In the genomic region with DNA sequence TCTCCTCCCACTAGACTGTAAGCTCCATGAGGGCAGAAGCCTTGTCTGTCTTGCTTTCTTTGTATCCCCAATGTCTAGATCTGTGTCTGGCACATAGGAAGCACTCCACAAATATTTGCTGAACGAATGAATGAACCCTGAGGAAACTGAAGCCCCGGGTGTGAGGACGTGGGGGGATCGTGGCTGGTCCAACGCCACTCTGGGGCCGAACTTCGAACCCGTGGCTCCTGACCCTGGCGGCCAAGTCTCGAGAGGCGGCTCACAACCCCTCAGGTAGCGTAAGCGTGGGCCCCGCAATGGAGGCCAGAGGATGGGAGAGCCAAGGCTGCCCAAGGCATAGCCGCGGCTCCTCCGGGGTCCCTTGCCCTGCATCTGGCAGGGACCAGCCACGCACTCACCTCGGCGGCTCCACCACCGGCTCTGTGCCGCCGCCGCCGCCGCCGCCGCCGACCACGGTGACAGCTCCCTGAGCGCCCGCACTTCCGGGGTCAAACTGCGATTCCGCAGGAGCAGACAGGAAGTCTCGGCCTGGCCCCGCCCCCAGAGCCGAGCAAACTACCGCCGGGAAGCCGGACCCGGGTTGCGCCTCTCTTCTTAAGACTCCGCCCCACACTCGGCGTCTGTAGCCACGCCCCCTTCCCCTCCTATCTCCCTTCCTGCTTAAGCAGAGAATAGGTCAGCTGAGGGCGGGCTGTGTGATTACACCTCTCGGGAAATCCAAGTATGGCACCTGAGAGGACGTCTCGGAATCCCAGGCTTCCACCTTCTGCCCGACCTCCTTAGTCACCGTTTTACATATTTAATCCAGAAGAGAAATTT, we compare ENCODE assay signal across 8 cellular contexts. TPM values are rescaled to one million over a fixed set of nuclear protein-coding genes. Genes with fewer than 3 reads are reported as not detected.
DNase-seq lines count a peak whose midpoint lies in the region; ATAC-seq, FAIRE-seq and TF ChIP-seq lines count a peak whose summit lies in the region.

A gene with protein sequence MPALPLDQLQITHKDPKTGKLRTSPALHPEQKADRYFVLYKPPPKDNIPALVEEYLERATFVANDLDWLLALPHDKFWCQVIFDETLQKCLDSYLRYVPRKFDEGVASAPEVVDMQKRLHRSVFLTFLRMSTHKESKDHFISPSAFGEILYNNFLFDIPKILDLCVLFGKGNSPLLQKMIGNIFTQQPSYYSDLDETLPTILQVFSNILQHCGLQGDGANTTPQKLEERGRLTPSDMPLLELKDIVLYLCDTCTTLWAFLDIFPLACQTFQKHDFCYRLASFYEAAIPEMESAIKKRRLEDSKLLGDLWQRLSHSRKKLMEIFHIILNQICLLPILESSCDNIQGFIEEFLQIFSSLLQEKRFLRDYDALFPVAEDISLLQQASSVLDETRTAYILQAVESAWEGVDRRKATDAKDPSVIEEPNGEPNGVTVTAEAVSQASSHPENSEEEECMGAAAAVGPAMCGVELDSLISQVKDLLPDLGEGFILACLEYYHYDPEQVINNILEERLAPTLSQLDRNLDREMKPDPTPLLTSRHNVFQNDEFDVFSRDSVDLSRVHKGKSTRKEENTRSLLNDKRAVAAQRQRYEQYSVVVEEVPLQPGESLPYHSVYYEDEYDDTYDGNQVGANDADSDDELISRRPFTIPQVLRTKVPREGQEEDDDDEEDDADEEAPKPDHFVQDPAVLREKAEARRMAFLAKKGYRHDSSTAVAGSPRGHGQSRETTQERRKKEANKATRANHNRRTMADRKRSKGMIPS (minus strand): TSS at position 495 of the 819 bp plus-strand sequence. CDS start 5,949 bp downstream, outside the sequence.

- no peaks in the 10 kb centered on the region for H3K9me3 ChIP-seq in Loucy (ENCODE audit: insufficient read depth, low read depth, low read length)

- no peak for FAIRE-seq in H54 (lab: Jason Lieb, UNC)

- H3K36me3 ChIP-seq in Loucy (ENCODE audit: insufficient read depth, low read length), result no peaks in the 10 kb centered on the region; the same call in 1 of the 2 replicates

- intact Hi-C loops in natural killer cell (cut with micrococcal nuclease), result loop anchor here (1.0 kb wide), 2 partner anchors 45 to 167 kb away; a partner anchor contains a TSS

- H3K79me2 ChIP-seq in Loucy (ENCODE audit: insufficient read depth, low read length), result peaks cover 29% of the 10 kb centered on the region

- TF ChIP-seq CTCF in Loucy (conservative IDR thresholded peaks at IDR 0.05; ENCODE audit: low read length), result no peak
- TF ChIP-seq CTCF in natural killer cell (IDR thresholded peaks at IDR 0.05), result no peak

- peak within 1 kb of the TSS; percentile 96 for H3K4me3 Mint-ChIP-seq in natural killer cell

- DNase-seq in EL, result peak; percentile 98
- peak; percentile 81 for DNase-seq in H54 (ENCODE audit: insufficient read length, low spot score)
- peak; percentile 99 for DNase-seq in activated effector memory CD4-positive, alpha-beta T cell treated with Interleukin-2 at 50 U/mL for 16 hours
- peak; percentile 94 for DNase-seq in fibroblast of peridontal ligament (ENCODE audit: extremely low read depth)
- DNase-seq in natural killer cell, result peak; percentile 96
- peak; percentile 99 for DNase-seq in stimulated activated naive CD4-positive, alpha-beta T cell treated with Interleukin-2 at 50 U/mL for 16 hours (lab: John Stamatoyannopoulos, UW)

- H3K4me3 ChIP-seq in Loucy (ENCODE audit: low read length, poor library complexity, severe bottlenecking), result peak within 1 kb of the TSS; percentile 89

- peak within 1 kb of the TSS; percentile 73 for H3K9ac ChIP-seq in Loucy (ENCODE audit: low read depth, low read length, poor library complexity, severe bottlenecking)

- no peaks in the 10 kb centered on the region for H3K9me2 ChIP-seq in Loucy (replicated peaks; ENCODE audit: low read depth, low read length)

- peak within 1 kb of the TSS; percentile 84 for H2AFZ ChIP-seq in Loucy (ENCODE audit: low read length)

- no peaks in the 10 kb centered on the region for H3K27me3 ChIP-seq in Loucy (ENCODE audit: insufficient read depth, low read length, poor library complexity, severe bottlenecking)

- TF ChIP-seq POLR2A in H54 (IDR thresholded peaks at IDR 0.05; ENCODE audit: low read depth, low read length) (peak; percentile 28; the same call in 1 of the 2 replicates), Raji (IDR thresholded peaks at IDR 0.05; ENCODE audit: insufficient read depth, low read depth, low read length) (peak; percentile 81)

- peak; percentile 96 to 99 (median 97) for ATAC-seq in natural killer cell

- H3F3A ChIP-seq in Loucy (ENCODE audit: low read depth), result no peaks in the 10 kb centered on the region

- H3K36me3 Mint-ChIP-seq in natural killer cell, result no peaks in the 10 kb centered on the region

- H3K4me2 ChIP-seq in Loucy (ENCODE audit: low read depth, low read length, poor library complexity, severe bottlenecking), result peak within 1 kb of the TSS; percentile 97

- no peaks in the 10 kb centered on the region for H3K27me3 Mint-ChIP-seq in natural killer cell (ENCODE audit: low read depth in 2 of 2)

- H3K4me1 Mint-ChIP-seq in natural killer cell, result peaks cover 35 to 40% of the 10 kb centered on the region in 2 donors

- peaks cover 10% of the 10 kb centered on the region for H4K20me1 ChIP-seq in Loucy (ENCODE audit: insufficient read depth, low read length, poor library complexity, severe bottlenecking)

- H3K27ac Mint-ChIP-seq in natural killer cell, result peak within 1 kb of the TSS; percentile 98

- no peaks in the 10 kb centered on the region for H3K9me3 Mint-ChIP-seq in natural killer cell

- H3K4me1 ChIP-seq in Loucy (ENCODE audit: insufficient read depth, low read length, poor library complexity, severe bottlenecking), result peaks cover 30% of the 10 kb centered on the region

RNA-seq across cellular contexts. Expression of the gene that starts here (rescaled TPM):
- 100 to 1,000 TPM; 102 to 130 (median 128) TPM for total RNA-seq in natural killer cell

Comparison
In these comparisons a context has a peak if more than half of its experiments do, and no peak if none do; other contexts are left out.
1. Peak in every context shown above with its lines: DNase-seq, ATAC-seq and H3K4me3 ChIP-seq.